ENCODE assay signal across 16 cellular contexts in genomic region chr7:109387530-109387929, GRCh38.
DNase-seq lines count a peak whose midpoint lies in the region; ATAC-seq lines count a peak whose summit lies in the region.
"Had no signal": no experiment of that assay in that cellular context is flagged by ENCODE, and none has a peak within 500 bp of the region (broad histone marks: within the 10 kb centered on the region; RNA-seq: fewer than 3 reads in every experiment).

No MANE protein-coding gene starts in this region.

- H3K9me3 Mint-ChIP-seq in activated CD4-positive, alpha-beta T cell treated with anti-CD3 and anti-CD28 coated beads for 36 hours (ENCODE audit: low read depth): no peaks in the 10 kb centered on the region
- peaks cover 3% of the 10 kb centered on the region for H3K9me3 Mint-ChIP-seq in activated naive CD8-positive, alpha-beta T cell treated with anti-CD3 and anti-CD28 coated beads, Interleukin-2, amount 50 U/mL, for 24 hours

- ATAC-seq in activated CD4-positive, alpha-beta T cell treated with anti-CD3 and anti-CD28 coated beads for 36 hours: no peak
- ATAC-seq in activated naive CD8-positive, alpha-beta T cell treated with anti-CD3 and anti-CD28 coated beads, Interleukin-2, amount 50 U/mL, for 24 hours: peak; percentile 15
- ATAC-seq in HG02610 (IDR thresholded peaks at IDR 0.05; ENCODE audit: unreplicated experiment) (no peak), HG03025 (IDR thresholded peaks at IDR 0.05; ENCODE audit: low FRiP score, unreplicated experiment) (no peak)
- ATAC-seq: A549, GM23338, HCT116, PC-3 had no signal

- CTCF ChIA-PET in activated CD4-positive, alpha-beta T cell treated with anti-CD3 and anti-CD28 coated beads for 36 hours (lab: Charles Lee): no interaction called here

- intact Hi-C loops in activated CD4-positive, alpha-beta T cell treated with anti-CD3 and anti-CD28 coated beads for 36 hours (cut with DNase I, micrococcal nuclease): no loop called here
- intact Hi-C loops in posterior vena cava (cut with DNase I): no loop called here

- DNase-seq in activated CD4-positive, alpha-beta T cell treated with anti-CD3 and anti-CD28 coated beads for 36 hours: peak; percentile 3
- no peak for DNase-seq in activated CD4-positive, alpha-beta T cell treated with anti-CD3 and anti-CD28 coated beads for 48 hours
- DNase-seq in D341Med (ENCODE audit: low spot score) (peak; percentile 6), posterior vena cava (ENCODE audit: low spot score) (peak; percentile 62), NCI-H2227 treated with DMSO at 0.1 percent for 48 hours (lab: John Stamatoyannopoulos, UW) (no peak)
- DNase-seq in activated naive CD8-positive, alpha-beta T cell treated with anti-CD3 and anti-CD28 coated beads, Interleukin-2, amount 50 U/mL, for 24 hours: no peak
- DNase-seq: DMS 273 treated with DMSO at 0.1 percent for 48 hours, NCI-H1092 treated with DMSO at 0.1 percent for 48 hours, NCI-H1694 treated with DMSO at 0.1 percent for 48 hours, NCI-H446, PC-3 had no signal

- H3K27ac Mint-ChIP-seq in activated CD4-positive, alpha-beta T cell treated with anti-CD3 and anti-CD28 coated beads for 36 hours: no peak overlapping the region
- H3K27ac Mint-ChIP-seq in activated naive CD8-positive, alpha-beta T cell treated with anti-CD3 and anti-CD28 coated beads, Interleukin-2, amount 50 U/mL, for 24 hours: no peak overlapping the region
- H3K27ac Mint-ChIP-seq: GM23338 had no signal

- no peaks in the 10 kb centered on the region for H3K36me3 Mint-ChIP-seq in activated CD4-positive, alpha-beta T cell treated with anti-CD3 and anti-CD28 coated beads for 36 hours (ENCODE audit: low read depth)
- no peaks in the 10 kb centered on the region for H3K36me3 Mint-ChIP-seq in activated naive CD8-positive, alpha-beta T cell treated with anti-CD3 and anti-CD28 coated beads, Interleukin-2, amount 50 U/mL, for 24 hours (ENCODE audit: low read depth)

- POLR2A ChIA-PET in activated CD4-positive, alpha-beta T cell treated with anti-CD3 and anti-CD28 coated beads for 36 hours (lab: Charles Lee): no interaction called here

- no peaks in the 10 kb centered on the region for H3K27me3 Mint-ChIP-seq in activated CD4-positive, alpha-beta T cell treated with anti-CD3 and anti-CD28 coated beads for 36 hours
- H3K27me3 Mint-ChIP-seq in activated naive CD8-positive, alpha-beta T cell treated with anti-CD3 and anti-CD28 coated beads, Interleukin-2, amount 50 U/mL, for 24 hours: no peaks in the 10 kb centered on the region

- H3K4me3 Mint-ChIP-seq in activated CD4-positive, alpha-beta T cell treated with anti-CD3 and anti-CD28 coated beads for 36 hours: no peak overlapping the region
- H3K4me3 Mint-ChIP-seq in activated naive CD8-positive, alpha-beta T cell treated with anti-CD3 and anti-CD28 coated beads, Interleukin-2, amount 50 U/mL, for 24 hours: no peak overlapping the region
- H3K4me3 Mint-ChIP-seq: GM23338 had no signal

- H3K4me1 Mint-ChIP-seq in activated CD4-positive, alpha-beta T cell treated with anti-CD3 and anti-CD28 coated beads for 36 hours: no peaks in the 10 kb centered on the region
- no peaks in the 10 kb centered on the region for H3K4me1 Mint-ChIP-seq in activated naive CD8-positive, alpha-beta T cell treated with anti-CD3 and anti-CD28 coated beads, Interleukin-2, amount 50 U/mL, for 24 hours
- H3K4me1 Mint-ChIP-seq: GM23338 had no signal

Comparison
In these comparisons a context has a peak if more than half of its experiments do, and no peak if none do; other contexts are left out.
1. DNase-seq: peak in activated CD4-positive, alpha-beta T cell treated with anti-CD3 and anti-CD28 coated beads for 36 hours (single experiment), D341Med (single experiment) and posterior vena cava (single experiment); none in activated CD4-positive, alpha-beta T cell treated with anti-CD3 and anti-CD28 coated beads for 48 hours (single experiment), activated naive CD8-positive, alpha-beta T cell treated with anti-CD3 and anti-CD28 coated beads, Interleukin-2, amount 50 U/mL, for 24 hours (single experiment) and NCI-H2227 treated with DMSO at 0.1 percent for 48 hours (single experiment).